ENCODE assay signal across 1 cellular context in the genomic region with DNA sequence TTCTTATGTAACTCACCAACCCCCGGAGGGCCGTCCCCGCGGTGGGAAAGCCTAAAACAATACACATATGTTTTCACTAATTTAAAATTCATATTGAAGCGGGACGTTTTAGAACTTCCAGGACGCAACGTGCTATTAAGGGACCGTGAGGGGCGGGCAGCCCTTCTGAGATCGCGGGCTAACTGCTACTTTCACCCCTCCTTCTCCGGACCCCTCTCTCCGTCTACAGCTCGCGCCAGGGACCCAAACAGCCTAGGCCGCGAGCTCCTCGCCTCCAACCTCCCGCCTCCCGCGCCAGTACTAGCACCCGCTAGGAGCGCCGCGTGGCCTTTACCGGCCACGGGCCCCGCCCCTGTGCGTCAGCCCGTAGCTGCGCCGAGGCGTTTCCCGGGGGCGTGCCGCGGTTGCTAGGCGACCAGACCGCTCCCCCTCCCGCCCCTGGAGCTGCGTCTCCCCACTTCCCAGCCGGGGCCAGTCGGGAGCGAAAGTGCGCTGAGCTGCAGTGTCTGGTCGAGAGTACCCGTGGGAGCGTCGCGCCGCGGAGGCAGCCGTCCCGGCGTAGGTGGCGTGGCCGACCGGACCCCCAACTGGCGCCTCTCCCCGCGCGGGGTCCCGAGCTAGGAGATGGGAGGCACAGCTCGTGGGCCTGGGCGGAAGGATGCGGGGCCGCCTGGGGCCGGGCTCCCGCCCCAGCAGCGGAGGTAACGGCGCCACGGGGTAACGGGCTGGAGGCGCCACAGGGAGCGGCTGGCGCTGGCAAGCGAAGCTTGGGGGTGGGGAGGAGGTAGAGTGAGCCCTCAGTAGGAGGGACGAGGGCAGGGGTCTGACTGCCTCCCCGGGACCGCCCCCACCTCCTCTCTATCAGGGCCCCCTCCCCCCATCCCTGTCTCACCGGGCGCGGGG.
A peak's percentile ranks its signal among the peaks of the same experiment; 100 is the strongest.
TF ChIP-seq lines count a peak whose summit lies in the region.

Gene DYRK3, plus strand, starts transcription at position 457 of the 903 bp plus-strand sequence. Its CDS starts 168 bp downstream, at position 625.

TF ChIP-seq in HepG2, 621 proteins besides CTCF, POLR2A, EP300 and RAD21 (continued from another document and continues in another):
- TF ChIP-seq, protein P1, sequence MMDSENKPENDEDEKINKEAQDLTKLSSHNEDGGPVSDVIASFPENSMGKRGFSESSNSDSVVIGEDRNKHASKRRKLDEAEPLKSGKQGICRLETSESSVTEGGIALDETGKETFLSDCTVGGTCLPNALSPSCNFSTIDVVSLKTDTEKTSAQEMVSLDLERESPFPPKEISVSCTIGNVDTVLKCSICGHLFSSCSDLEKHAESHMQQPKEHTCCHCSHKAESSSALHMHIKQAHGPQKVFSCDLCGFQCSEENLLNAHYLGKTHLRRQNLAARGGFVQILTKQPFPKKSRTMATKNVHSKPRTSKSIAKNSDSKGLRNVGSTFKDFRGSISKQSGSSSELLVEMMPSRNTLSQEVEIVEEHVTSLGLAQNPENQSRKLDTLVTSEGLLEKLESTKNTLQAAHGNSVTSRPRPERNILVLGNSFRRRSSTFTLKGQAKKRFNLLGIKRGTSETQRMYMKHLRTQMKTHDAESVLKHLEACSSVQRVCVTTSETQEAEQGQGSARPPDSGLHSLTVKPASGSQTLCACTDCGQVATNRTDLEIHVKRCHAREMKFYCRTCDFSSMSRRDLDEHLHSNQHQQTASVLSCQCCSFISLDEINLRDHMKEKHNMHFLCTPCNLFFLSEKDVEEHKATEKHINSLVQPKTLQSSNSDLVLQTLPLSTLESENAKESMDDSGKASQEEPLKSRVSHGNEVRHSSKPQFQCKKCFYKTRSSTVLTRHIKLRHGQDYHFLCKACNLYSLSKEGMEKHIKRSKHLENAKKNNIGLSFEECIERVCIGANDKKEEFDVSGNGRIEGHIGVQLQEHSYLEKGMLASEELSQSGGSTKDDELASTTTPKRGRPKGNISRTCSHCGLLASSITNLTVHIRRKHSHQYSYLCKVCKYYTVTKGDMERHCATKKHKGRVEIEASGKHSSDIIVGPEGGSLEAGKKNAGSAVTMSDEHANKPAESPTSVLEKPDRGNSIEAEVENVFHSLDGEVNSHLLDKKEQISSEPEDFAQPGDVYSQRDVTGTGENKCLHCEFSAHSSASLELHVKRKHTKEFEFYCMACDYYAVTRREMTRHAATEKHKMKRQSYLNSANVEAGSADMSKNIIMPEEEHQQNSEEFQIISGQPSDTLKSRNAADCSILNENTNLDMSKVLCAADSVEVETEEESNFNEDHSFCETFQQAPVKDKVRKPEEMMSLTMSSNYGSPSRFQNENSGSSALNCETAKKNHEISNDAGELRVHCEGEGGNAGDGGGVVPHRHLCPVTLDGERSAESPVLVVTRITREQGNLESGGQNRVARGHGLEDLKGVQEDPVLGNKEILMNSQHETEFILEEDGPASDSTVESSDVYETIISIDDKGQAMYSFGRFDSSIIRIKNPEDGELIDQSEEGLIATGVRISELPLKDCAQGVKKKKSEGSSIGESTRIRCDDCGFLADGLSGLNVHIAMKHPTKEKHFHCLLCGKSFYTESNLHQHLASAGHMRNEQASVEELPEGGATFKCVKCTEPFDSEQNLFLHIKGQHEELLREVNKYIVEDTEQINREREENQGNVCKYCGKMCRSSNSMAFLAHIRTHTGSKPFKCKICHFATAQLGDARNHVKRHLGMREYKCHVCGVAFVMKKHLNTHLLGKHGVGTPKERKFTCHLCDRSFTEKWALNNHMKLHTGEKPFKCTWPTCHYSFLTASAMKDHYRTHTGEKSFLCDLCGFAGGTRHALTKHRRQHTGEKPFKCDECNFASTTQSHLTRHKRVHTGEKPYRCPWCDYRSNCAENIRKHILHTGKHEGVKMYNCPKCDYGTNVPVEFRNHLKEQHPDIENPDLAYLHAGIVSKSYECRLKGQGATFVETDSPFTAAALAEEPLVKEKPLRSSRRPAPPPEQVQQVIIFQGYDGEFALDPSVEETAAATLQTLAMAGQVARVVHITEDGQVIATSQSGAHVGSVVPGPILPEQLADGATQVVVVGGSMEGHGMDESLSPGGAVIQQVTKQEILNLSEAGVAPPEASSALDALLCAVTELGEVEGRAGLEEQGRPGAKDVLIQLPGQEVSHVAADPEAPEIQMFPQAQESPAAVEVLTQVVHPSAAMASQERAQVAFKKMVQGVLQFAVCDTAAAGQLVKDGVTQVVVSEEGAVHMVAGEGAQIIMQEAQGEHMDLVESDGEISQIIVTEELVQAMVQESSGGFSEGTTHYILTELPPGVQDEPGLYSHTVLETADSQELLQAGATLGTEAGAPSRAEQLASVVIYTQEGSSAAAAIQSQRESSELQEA (CRISPR knock-in tag; IDR thresholded peaks at IDR 0.05; ENCODE audit: not compliant biosample characterization) = peak; percentile 33
- TF ChIP-seq SP5 (CRISPR knock-in tag; IDR thresholded peaks at IDR 0.05; ENCODE audit: borderline replicate concordance, low read depth) (peak; percentile 73), MTA3 (CRISPR knock-in tag; IDR thresholded peaks at IDR 0.05) (no peak), THYN1 (CRISPR knock-in tag; IDR thresholded peaks at IDR 0.05; ENCODE audit: borderline replicate concordance, low read depth) (no peak), IRX3 (CRISPR knock-in tag; IDR thresholded peaks at IDR 0.05; ENCODE audit: borderline replicate concordance, low read depth) (0 out of 2 replicates have a peak, but pooled peaks have one; percentile 21), ZNF576 (CRISPR knock-in tag; IDR thresholded peaks at IDR 0.05) (peak; percentile 81), ZFP90 (CRISPR knock-in tag; IDR thresholded peaks at IDR 0.05; ENCODE audit: borderline replicate concordance) (no peak; the same call in 1 of the 2 replicates), ZNF512 (CRISPR knock-in tag; IDR thresholded peaks at IDR 0.05) (peak; percentile 40; the same call in 1 of the 2 replicates), ZNF24 (IDR thresholded peaks at IDR 0.05) (no peak), ZUFSP (CRISPR knock-in tag; IDR thresholded peaks at IDR 0.05; ENCODE audit: borderline replicate concordance) (no peak), TEF (CRISPR knock-in tag; IDR thresholded peaks at IDR 0.05) (0 out of 2 replicates have a peak, but pooled peaks have one; percentile 5), PHF21A (CRISPR knock-in tag; IDR thresholded peaks at IDR 0.05) (0 out of 2 replicates have a peak, but pooled peaks have one; percentile 17), HMGXB3 (CRISPR knock-in tag; IDR thresholded peaks at IDR 0.05; ENCODE audit: borderline replicate concordance) (no peak), ARID5B (CRISPR knock-in tag; IDR thresholded peaks at IDR 0.05) (peak; percentile 42; the same call in 1 of the 2 replicates), ZSCAN21 (CRISPR knock-in tag; IDR thresholded peaks at IDR 0.05; ENCODE audit: borderline replicate concordance) (peak; percentile 92), ZBTB42 (CRISPR knock-in tag; IDR thresholded peaks at IDR 0.05) (0 out of 2 replicates have a peak, but pooled peaks have one; percentile 35), ZNF841 (CRISPR knock-in tag; IDR thresholded peaks at IDR 0.05; ENCODE audit: borderline replicate concordance) (no peak; the same call in 1 of the 2 replicates), ZSCAN29 (CRISPR knock-in tag; conservative IDR thresholded peaks at IDR 0.05) (peak; percentile 88), ZNF558 (CRISPR knock-in tag; IDR thresholded peaks at IDR 0.05; ENCODE audit: borderline replicate concordance) (no peak)
- TF ChIP-seq, protein P2, sequence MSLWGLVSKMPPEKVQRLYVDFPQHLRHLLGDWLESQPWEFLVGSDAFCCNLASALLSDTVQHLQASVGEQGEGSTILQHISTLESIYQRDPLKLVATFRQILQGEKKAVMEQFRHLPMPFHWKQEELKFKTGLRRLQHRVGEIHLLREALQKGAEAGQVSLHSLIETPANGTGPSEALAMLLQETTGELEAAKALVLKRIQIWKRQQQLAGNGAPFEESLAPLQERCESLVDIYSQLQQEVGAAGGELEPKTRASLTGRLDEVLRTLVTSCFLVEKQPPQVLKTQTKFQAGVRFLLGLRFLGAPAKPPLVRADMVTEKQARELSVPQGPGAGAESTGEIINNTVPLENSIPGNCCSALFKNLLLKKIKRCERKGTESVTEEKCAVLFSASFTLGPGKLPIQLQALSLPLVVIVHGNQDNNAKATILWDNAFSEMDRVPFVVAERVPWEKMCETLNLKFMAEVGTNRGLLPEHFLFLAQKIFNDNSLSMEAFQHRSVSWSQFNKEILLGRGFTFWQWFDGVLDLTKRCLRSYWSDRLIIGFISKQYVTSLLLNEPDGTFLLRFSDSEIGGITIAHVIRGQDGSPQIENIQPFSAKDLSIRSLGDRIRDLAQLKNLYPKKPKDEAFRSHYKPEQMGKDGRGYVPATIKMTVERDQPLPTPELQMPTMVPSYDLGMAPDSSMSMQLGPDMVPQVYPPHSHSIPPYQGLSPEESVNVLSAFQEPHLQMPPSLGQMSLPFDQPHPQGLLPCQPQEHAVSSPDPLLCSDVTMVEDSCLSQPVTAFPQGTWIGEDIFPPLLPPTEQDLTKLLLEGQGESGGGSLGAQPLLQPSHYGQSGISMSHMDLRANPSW (CRISPR knock-in tag; IDR thresholded peaks at IDR 0.05; ENCODE audit: borderline replicate concordance) = no peak
